Comparison of ENCODE assay signal across 8 cellular contexts in genomic region chr12:57610553-57611115, GRCh38. TPM values are rescaled to one million over a fixed set of nuclear protein-coding genes. Genes with fewer than 3 reads are reported as not detected.
DNase-seq lines count a peak whose midpoint lies in the region; TF ChIP-seq lines count a peak whose summit lies in the region.

No MANE protein-coding gene starts in this region.

- H3K9me3 ChIP-seq in ES-I3 (ENCODE audit: control insufficient read depth, insufficient read depth, low read length), result no peaks in the 10 kb centered on the region

- H3K36me3 ChIP-seq in ES-I3 (ENCODE audit: insufficient read depth, low read length), result no peaks in the 10 kb centered on the region

- peak overlapping the region; percentile 61 for H3K4me3 ChIP-seq in WI38 (ENCODE audit: low read depth, low read length)

- peak overlapping the region; percentile 74; the same call in 1 of the 2 replicates for H3K9ac ChIP-seq in ES-I3 (ENCODE audit: low read depth, low read length)

- intact Hi-C loops in cardiac septum (cut with DNase I), result no loop called here

- DNase-seq in cardiac septum (ENCODE audit: low spot score) (peak; percentile 76), retina (peak; percentile 69), NCI-H345 treated with DMSO at 0.1 percent for 48 hours (lab: John Stamatoyannopoulos, UW; ENCODE audit: unreplicated experiment) (no peak), dermis blood vessel endothelial cell (no peak), MV-4-11 (lab: John Stamatoyannopoulos, UW) (no peak), germinal center (ENCODE audit: low spot score) (no peak)

- TF ChIP-seq CTCF in WI38 (IDR thresholded peaks at IDR 0.05; ENCODE audit: low read depth, low read length), result no peak

- peaks cover 10% of the 10 kb centered on the region; the same call in 1 of the 2 replicates for H3K4me1 ChIP-seq in ES-I3 (ENCODE audit: insufficient read depth, low read length)

RNA-seq across cellular contexts. Expression of gene ARHGEF25, which starts 0.6 kb away (rescaled TPM):
- total RNA-seq in cardiac septum (15.0 TPM), dermis blood vessel endothelial cell (0.68 and 0.74 TPM in 2 replicates)

RNA-seq across cellular contexts. Expression of gene DTX3, which starts 6.0 kb away (rescaled TPM):
- total RNA-seq in cardiac septum (31.0 TPM), dermis blood vessel endothelial cell (1.9 and 2.4 TPM in 2 replicates)

RNA-seq across cellular contexts. Expression of gene PIP4K2C, which starts 19.6 kb away (rescaled TPM):
- total RNA-seq in cardiac septum (17.9 TPM), dermis blood vessel endothelial cell (10.2 and 15.4 TPM in 2 replicates)

RNA-seq across cellular contexts. Expression of gene B4GALNT1, which starts 22.4 kb away (rescaled TPM):
- total RNA-seq in cardiac septum (11.1 TPM), dermis blood vessel endothelial cell (0.14 TPM in 1 of 2 replicates, not detected in the other)

Comparison
In these comparisons a context has a peak if more than half of its experiments do, and no peak if none do; other contexts are left out.
1. DNase-seq: peak in cardiac septum (single experiment) and retina (single experiment); none in NCI-H345 treated with DMSO at 0.1 percent for 48 hours (single experiment), dermis blood vessel endothelial cell (single experiment), MV-4-11 (single experiment) and germinal center (single experiment).